Comparison of ENCODE assay signal across 2 cellular contexts in genomic region chr6:165559632-165560031, GRCh38.
TF ChIP-seq lines count a peak whose summit lies in the region.

No MANE protein-coding gene starts in this region.

TF ChIP-seq in HEK293, 187 proteins besides CTCF, POLR2A, EP300 and RAD21 (continued from another document):
- TF ChIP-seq SETDB1 (IDR thresholded peaks at IDR 0.05; ENCODE audit: insufficient read length, low read length) = peak; percentile 92
- TF ChIP-seq ZNF791 (tag by site-specific recombination; IDR thresholded peaks at IDR 0.05) = no peak
- 0 out of 2 replicates have a peak, but pooled peaks have one; percentile 21 for TF ChIP-seq ZNF610 (tag by site-specific recombination; IDR thresholded peaks at IDR 0.05; ENCODE audit: borderline replicate concordance)
- no peak for TF ChIP-seq ZNF785 (tag by site-specific recombination; IDR thresholded peaks at IDR 0.05)

TF ChIP-seq in endothelial cell of umbilical vein, 7 proteins besides CTCF, POLR2A, EP300 and RAD21:
- TF ChIP-seq MAX (IDR thresholded peaks at IDR 0.05; ENCODE audit: insufficient read depth, insufficient read length) = no peak
